Comparison of ENCODE assay signal across 8 cellular contexts in genomic region chr16:24499193-24499814, GRCh38. TPM values are rescaled to one million over a fixed set of nuclear protein-coding genes. Genes with fewer than 3 reads are reported as not detected.
DNase-seq lines count a peak whose midpoint lies in the region; ATAC-seq and TF ChIP-seq lines count a peak whose summit lies in the region.

No MANE protein-coding gene starts in this region.

- H3K27ac ChIP-seq in MM.1S (ENCODE audit: low read length) (no peak overlapping the region), left lung (no peak overlapping the region)

- no peaks in the 10 kb centered on the region for H3K79me2 ChIP-seq in MM.1S (ENCODE audit: low read length)

- H3K27ac Mint-ChIP-seq in activated naive CD8-positive, alpha-beta T cell treated with anti-CD3 and anti-CD28 coated beads, Interleukin-2, amount 50 U/mL, for 24 hours = no peak overlapping the region

- no peaks in the 10 kb centered on the region for H3K9me3 Mint-ChIP-seq in activated naive CD8-positive, alpha-beta T cell treated with anti-CD3 and anti-CD28 coated beads, Interleukin-2, amount 50 U/mL, for 24 hours

- no peaks in the 10 kb centered on the region for H3F3A ChIP-seq in MM.1S (ENCODE audit: insufficient read depth, low read length)

- no peak overlapping the region for H3K9ac ChIP-seq in MM.1S (ENCODE audit: low read length)

- no peaks in the 10 kb centered on the region for H3K27me3 ChIP-seq in MM.1S (replicated peaks; ENCODE audit: insufficient read depth, low read length)
- peaks cover 0 to 3% of the 10 kb centered on the region in 2 donors for H3K27me3 ChIP-seq in left lung

- no peaks in the 10 kb centered on the region for H3K36me3 Mint-ChIP-seq in activated naive CD8-positive, alpha-beta T cell treated with anti-CD3 and anti-CD28 coated beads, Interleukin-2, amount 50 U/mL, for 24 hours (ENCODE audit: low read depth)

- H3K9me3 ChIP-seq in MM.1S (replicated peaks; ENCODE audit: insufficient read depth, low read length) (no peaks in the 10 kb centered on the region), left lung (no peaks in the 10 kb centered on the region)

- no peak overlapping the region for H3K4me3 Mint-ChIP-seq in activated naive CD8-positive, alpha-beta T cell treated with anti-CD3 and anti-CD28 coated beads, Interleukin-2, amount 50 U/mL, for 24 hours

- no peaks in the 10 kb centered on the region for H3K4me1 Mint-ChIP-seq in activated naive CD8-positive, alpha-beta T cell treated with anti-CD3 and anti-CD28 coated beads, Interleukin-2, amount 50 U/mL, for 24 hours

- no peaks in the 10 kb centered on the region for H4K20me1 ChIP-seq in MM.1S (ENCODE audit: insufficient read depth, low read length)

- no peaks in the 10 kb centered on the region for H3K9me2 ChIP-seq in MM.1S (replicated peaks; ENCODE audit: insufficient read depth, low read length)

- peaks cover 4% of the 10 kb centered on the region for H3K27me3 Mint-ChIP-seq in activated naive CD8-positive, alpha-beta T cell treated with anti-CD3 and anti-CD28 coated beads, Interleukin-2, amount 50 U/mL, for 24 hours

- peak; percentile 60 for DNase-seq in SIG-M5 treated with dmso at 0.1 percent for 504 hours (lab: John Stamatoyannopoulos, UW; ENCODE audit: unreplicated experiment)
- DNase-seq in SIG-M5 (lab: John Stamatoyannopoulos, UW) = no peak
- peak; percentile 36 for DNase-seq in MM.1S
- peak; percentile 12 for DNase-seq in activated naive CD8-positive, alpha-beta T cell treated with anti-CD3 and anti-CD28 coated beads, Interleukin-2, amount 50 U/mL, for 24 hours
- no peak for DNase-seq in left lung
- DNase-seq in activated effector memory CD4-positive, alpha-beta T cell treated with Interleukin-2 at 50 U/mL for 16 hours = no peak
- DNase-seq in NK-92 treated with Interleukin-12 subunit alpha and Interleukin-12 subunit beta, amount 100 ng/mL, for 24 hours (lab: John Stamatoyannopoulos, UW) = no peak

- no peak overlapping the region for H3K4me2 ChIP-seq in MM.1S (ENCODE audit: low read depth, low read length)

- no peak for ATAC-seq in activated naive CD8-positive, alpha-beta T cell treated with anti-CD3 and anti-CD28 coated beads, Interleukin-2, amount 50 U/mL, for 24 hours
- ATAC-seq in left lung (peak; percentile 42), GM21529 (IDR thresholded peaks at IDR 0.05; ENCODE audit: unreplicated experiment) (no peak)

- H2AFZ ChIP-seq in MM.1S (ENCODE audit: low read length) = no peak overlapping the region

- H3K36me3 ChIP-seq in MM.1S (replicated peaks; ENCODE audit: insufficient read depth, low read length) (no peaks in the 10 kb centered on the region), left lung (no peaks in the 10 kb centered on the region)

- intact Hi-C loops in left lung (cut with DNase I) = no loop called here

- TF ChIP-seq CTCF in MM.1S (IDR thresholded peaks at IDR 0.05; ENCODE audit: low read length) = peak; percentile 50
- no peak for TF ChIP-seq CTCF in left lung (IDR thresholded peaks at IDR 0.05)

- no peaks in the 10 kb centered on the region for H3K4me1 ChIP-seq in MM.1S (ENCODE audit: low read length)
- H3K4me1 ChIP-seq in left lung = no peaks in the 10 kb centered on the region

- H3K4me3 ChIP-seq in MM.1S (ENCODE audit: low read length) = no peak overlapping the region
- no peak overlapping the region for H3K4me3 ChIP-seq in left lung

RNA-seq across cellular contexts. Expression of gene RBBP6, which starts 40.1 kb away (rescaled TPM):
- total RNA-seq in left lung = 10 to 100 TPM; 39.1 to 39.7 TPM

Comparison
In these comparisons a context has a peak if more than half of its experiments do, and no peak if none do; other contexts are left out.
1. DNase-seq: peak in SIG-M5 treated with dmso at 0.1 percent for 504 hours (single experiment), MM.1S (single experiment) and activated naive CD8-positive, alpha-beta T cell treated with anti-CD3 and anti-CD28 coated beads, Interleukin-2, amount 50 U/mL, for 24 hours (single experiment); none in SIG-M5 (single experiment), left lung (0 of 2), activated effector memory CD4-positive, alpha-beta T cell treated with Interleukin-2 at 50 U/mL for 16 hours (single experiment) and NK-92 treated with Interleukin-12 subunit alpha and Interleukin-12 subunit beta, amount 100 ng/mL, for 24 hours (single experiment).